35 cellular contexts compared by ENCODE assay signal in genomic region chr4:150600821-150601445, GRCh38. TPM values are rescaled to one million over a fixed set of nuclear protein-coding genes. Genes with fewer than 3 reads are reported as not detected.
"Had no signal": no experiment of that assay in that cellular context is flagged by ENCODE, and none has a peak within 500 bp of the region (broad histone marks: within the 10 kb centered on the region; RNA-seq: fewer than 3 reads in every experiment).

No MANE protein-coding gene starts in this region.

- H3K4me1 ChIP-seq: ascending aorta, colonic mucosa, prostate gland, stomach, thyroid gland, upper lobe of left lung, vagina had no signal

- DNase-seq: activated CD4-positive, alpha-beta T cell treated with anti-CD3 and anti-CD28 coated beads for 48 hours; activated CD4-positive, alpha-beta T cell treated with anti-CD3 and anti-CD28 coated beads, Interleukin-2, amount 50 U/mL, for 48 hours; activated CD8-positive, alpha-beta memory T cell treated with anti-CD3 and anti-CD28 coated beads for 24 hours; activated effector memory CD4-positive, alpha-beta T cell treated with anti-CD3 and anti-CD28 coated beads, Interleukin-2, amount 50 U/mL, for 16 hours; activated naive CD4-positive, alpha-beta T cell treated with anti-CD3 and anti-CD28 coated beads, Interleukin-2, amount 10 ng/mL, durations not matched to agents 7 days and 5 days; activated naive CD8-positive, alpha-beta T cell treated with anti-CD3 and anti-CD28 coated beads, Interleukin-2, amount 10 ng/mL, durations not matched to agents 7 days and 5 days; cerebellar nuclear complex; colonic mucosa; effector CD8-positive, alpha-beta T cell; head of caudate nucleus; hippocampal formation; left cardiac atrium; left ventricle myocardium superior; naive B cell; nephron progenitor cell; ovary; retina; sigmoid colon; small intestine; stimulated activated CD4-positive, alpha-beta T cell treated with anti-CD3 and anti-CD28 coated beads, Interleukin-1b, Interleukin-23, amount 100 ng/mL, for 48 hours; stimulated activated naive B cell treated with anti-CD40 and anti-IgM and Interleukin-4, amounts not matched to agents 10 μg/mL and 1 μg/mL and 100 μg/mL, for 72 hours; stomach; T-helper 9 cell; thyroid gland; upper lobe of left lung; WERI-Rb-1 had no signal

- H3K4me3 Mint-ChIP-seq: activated naive CD4-positive, alpha-beta T cell treated with anti-CD3 and anti-CD28 coated beads, Interleukin-2, amount 10 ng/mL, durations not matched to agents 7 days and 5 days; activated naive CD8-positive, alpha-beta T cell treated with anti-CD3 and anti-CD28 coated beads, Interleukin-2, amount 10 ng/mL, durations not matched to agents 7 days and 5 days; activated T-helper 1 cell treated with anti-CD3 and anti-CD28 coated beads, Interleukin-12 subunit alpha, Interleukin-12 subunit beta, Interleukin-2, Interleukin-4 antibody, amounts not matched to agents 30 ng/mL and 10 ng/mL and 1 ng/mL, durations not matched to agents 14 hours and 24 hours and 36 hours; naive B cell; nephron progenitor cell; stimulated activated naive B cell treated with anti-CD40 and anti-IgM and Interleukin-4, amounts not matched to agents 10 μg/mL and 1 μg/mL and 100 μg/mL, for 72 hours had no signal

- H3K27me3 Mint-ChIP-seq: activated naive CD4-positive, alpha-beta T cell treated with anti-CD3 and anti-CD28 coated beads, Interleukin-2, amount 10 ng/mL, durations not matched to agents 7 days and 5 days; activated naive CD8-positive, alpha-beta T cell treated with anti-CD3 and anti-CD28 coated beads, Interleukin-2, amount 10 ng/mL, durations not matched to agents 7 days and 5 days; brain; naive B cell; stimulated activated naive B cell treated with anti-CD40 and anti-IgM and Interleukin-4, amounts not matched to agents 10 μg/mL and 1 μg/mL and 100 μg/mL, for 72 hours had no signal

- FAIRE-seq: endometrium, keratinocyte had no signal

- H3K27ac ChIP-seq: ascending aorta, cardiac muscle cell, colonic mucosa, ovary, prostate gland, sigmoid colon, stomach, thyroid gland, upper lobe of left lung, vagina, WERI-Rb-1 had no signal

- H3K27ac Mint-ChIP-seq: activated naive CD4-positive, alpha-beta T cell treated with anti-CD3 and anti-CD28 coated beads, Interleukin-2, amount 10 ng/mL, durations not matched to agents 7 days and 5 days; activated naive CD8-positive, alpha-beta T cell treated with anti-CD3 and anti-CD28 coated beads, Interleukin-2, amount 10 ng/mL, durations not matched to agents 7 days and 5 days; activated T-helper 1 cell treated with anti-CD3 and anti-CD28 coated beads, Interleukin-12 subunit alpha, Interleukin-12 subunit beta, Interleukin-2, Interleukin-4 antibody, amounts not matched to agents 30 ng/mL and 10 ng/mL and 1 ng/mL, durations not matched to agents 14 hours and 24 hours and 36 hours; nephron progenitor cell; stimulated activated naive B cell treated with anti-CD40 and anti-IgM and Interleukin-4, amounts not matched to agents 10 μg/mL and 1 μg/mL and 100 μg/mL, for 72 hours had no signal

- ATAC-seq: activated CD4-positive, CD25-positive, alpha-beta regulatory T cell treated with anti-CD3 and anti-CD28 coated beads, Interleukin-2, amount 50 U/mL, for 24 hours; left cardiac atrium; left ventricle myocardium superior had no signal

- H3K27me3 ChIP-seq: ascending aorta, cardiac muscle cell, colonic mucosa, ovary, sigmoid colon, stomach, thyroid gland, upper lobe of left lung, vagina had no signal

- H3K36me3 Mint-ChIP-seq: brain had no signal

- H3K4me3 ChIP-seq: ascending aorta, cardiac muscle cell, colonic mucosa, ovary, prostate gland, sigmoid colon, stomach, thyroid gland, upper lobe of left lung, vagina had no signal

- H3K4me1 Mint-ChIP-seq: activated naive CD4-positive, alpha-beta T cell treated with anti-CD3 and anti-CD28 coated beads, Interleukin-2, amount 10 ng/mL, durations not matched to agents 7 days and 5 days; activated naive CD8-positive, alpha-beta T cell treated with anti-CD3 and anti-CD28 coated beads, Interleukin-2, amount 10 ng/mL, durations not matched to agents 7 days and 5 days; naive B cell; nephron progenitor cell had no signal

- H3K9me3 Mint-ChIP-seq: activated naive CD4-positive, alpha-beta T cell treated with anti-CD3 and anti-CD28 coated beads, Interleukin-2, amount 10 ng/mL, durations not matched to agents 7 days and 5 days; activated naive CD8-positive, alpha-beta T cell treated with anti-CD3 and anti-CD28 coated beads, Interleukin-2, amount 10 ng/mL, durations not matched to agents 7 days and 5 days; activated T-helper 1 cell treated with anti-CD3 and anti-CD28 coated beads, Interleukin-12 subunit alpha, Interleukin-12 subunit beta, Interleukin-2, Interleukin-4 antibody, amounts not matched to agents 30 ng/mL and 10 ng/mL and 1 ng/mL, durations not matched to agents 14 hours and 24 hours and 36 hours; brain; nephron progenitor cell; stimulated activated naive B cell treated with anti-CD40 and anti-IgM and Interleukin-4, amounts not matched to agents 10 μg/mL and 1 μg/mL and 100 μg/mL, for 72 hours had no signal

- H3K36me3 ChIP-seq: ascending aorta, cardiac muscle cell, colonic mucosa, ovary, prostate gland, sigmoid colon, thyroid gland, vagina, WERI-Rb-1 had no signal

RNA-seq across cellular contexts. Expression of gene MAB21L2, which starts 19.0 kb away (rescaled TPM):
- total RNA-seq: activated naive CD8-positive, alpha-beta T cell treated with anti-CD3 and anti-CD28 coated beads, Interleukin-2, amount 10 ng/mL, durations not matched to agents 7 days and 5 days; activated T-helper 1 cell treated with anti-CD3 and anti-CD28 coated beads, Interleukin-12 subunit alpha, Interleukin-12 subunit beta, Interleukin-2, Interleukin-4 antibody, amounts not matched to agents 30 ng/mL and 10 ng/mL and 1 ng/mL, durations not matched to agents 14 hours and 24 hours and 36 hours; ascending aorta; ovary; upper lobe of left lung had no signal
- polyA plus RNA-seq: keratinocyte had no signal
